Comparison of ENCODE assay signal across 12 cellular contexts in genomic region chr10:22911889-22912762, GRCh38. TPM values are rescaled to one million over a fixed set of nuclear protein-coding genes. Genes with fewer than 3 reads are reported as not detected.
DNase-seq lines count a peak whose midpoint lies in the region; ATAC-seq and TF ChIP-seq lines count a peak whose summit lies in the region.
"Had no signal": no experiment of that assay in that cellular context is flagged by ENCODE, and none has a peak within 500 bp of the region (broad histone marks: within the 10 kb centered on the region; RNA-seq: fewer than 3 reads in every experiment).

No MANE protein-coding gene starts in this region.

- no peaks in the 10 kb centered on the region for H3K36me3 ChIP-seq in body of pancreas (replicated peaks in 1 of 2; ENCODE audit: insufficient read depth in 1 of 2, low read depth in 2 of 2)
- no peaks in the 10 kb centered on the region for H3K36me3 ChIP-seq in GM23248 (ENCODE audit: low read depth)
- H3K36me3 ChIP-seq: upper lobe of left lung had no signal

- no peaks in the 10 kb centered on the region for H3K9me2 ChIP-seq in GM23248 (ENCODE audit: insufficient read depth)

- H3K4me1 ChIP-seq in body of pancreas (peaks cover 14% of the 10 kb centered on the region), GM23248 (ENCODE audit: insufficient read depth) (no peaks in the 10 kb centered on the region)

- intact Hi-C loops in body of pancreas (cut with DNase I) (no loop called here), cardiac septum (cut with DNase I) (no loop called here)

- no peak overlapping the region for H3K4me2 ChIP-seq in GM23248 (ENCODE audit: unreplicated experiment)

- H3K27me3 ChIP-seq in body of pancreas = no peaks in the 10 kb centered on the region
- H3K27me3 ChIP-seq in GM23248 (replicated peaks; ENCODE audit: insufficient read depth) = 0 out of 2 replicates have a peak, but pooled peaks cover 5% of the 10 kb centered on the region
- H3K27me3 ChIP-seq: upper lobe of left lung had no signal

- DNase-seq in NCI-H2227 treated with DMSO at 0.1 percent for 48 hours (lab: John Stamatoyannopoulos, UW) (peak; percentile 88), body of pancreas (peak; percentile 50 to 84 (median 73)), amniotic stem cell (lab: John Stamatoyannopoulos, UW) (no peak), GF-D8 (lab: John Stamatoyannopoulos, UW) (no peak), GM23248 (no peak), cardiac septum (ENCODE audit: low spot score) (no peak)
- DNase-seq: activated CD4-positive, alpha-beta T cell treated with anti-CD3 and anti-CD28 coated beads, Interleukin-2, amount 50 U/mL, for 4 hours; kidney; upper lobe of left lung had no signal

- no peak for TF ChIP-seq EP300 in Ishikawa (IDR thresholded peaks at IDR 0.05; ENCODE audit: borderline replicate concordance)

- TF ChIP-seq CTCF in body of pancreas (IDR thresholded peaks at IDR 0.05) = no peak
- TF ChIP-seq CTCF in nephron (IDR thresholded peaks at IDR 0.05; ENCODE audit: unreplicated experiment in 3 of 3) = no peak

- peaks cover 38% of the 10 kb centered on the region for H3K9me3 Mint-ChIP-seq in nephron

- H3K9me3 ChIP-seq in body of pancreas (peaks cover 0 to 7% (median 0%) of the 10 kb centered on the region in 3 donors), GM23248 (ENCODE audit: low read depth) (no peaks in the 10 kb centered on the region)

- H3K79me2 ChIP-seq in GM23248 (ENCODE audit: insufficient read depth) = no peaks in the 10 kb centered on the region

- peak overlapping the region; percentile 84 to 92 (median 86) for H3K27ac Mint-ChIP-seq in nephron

- H3K4me1 Mint-ChIP-seq in nephron = peaks cover 41% of the 10 kb centered on the region

- TF ChIP-seq POLR2A in body of pancreas (IDR thresholded peaks at IDR 0.05) = no peak

- no peak overlapping the region for H3K27ac ChIP-seq in body of pancreas
- no peak overlapping the region for H3K27ac ChIP-seq in GM23248
- H3K27ac ChIP-seq: upper lobe of left lung had no signal

- no peaks in the 10 kb centered on the region for H3F3A ChIP-seq in GM23248 (ENCODE audit: insufficient read depth)

- no peaks in the 10 kb centered on the region for H4K20me1 ChIP-seq in GM23248 (ENCODE audit: insufficient read depth)

- H3K4me3 Mint-ChIP-seq in nephron = peak overlapping the region in 2 of 3 experiments; percentile 24 to 29

- H3K9ac ChIP-seq in GM23248 = no peak overlapping the region

- peaks cover 11% of the 10 kb centered on the region for H3K36me3 Mint-ChIP-seq in nephron (ENCODE audit: low read depth)

- peak; percentile 17; the same call in 1 of the 2 replicates for TF ChIP-seq RAD21 in Ishikawa (IDR thresholded peaks at IDR 0.05; ENCODE audit: low read depth)

- peaks cover 4% of the 10 kb centered on the region for H3K27me3 Mint-ChIP-seq in nephron (ENCODE audit: low read depth)

- no peak overlapping the region for H3K4me3 ChIP-seq in body of pancreas
- H3K4me3 ChIP-seq in GM23248 = no peak overlapping the region
- H3K4me3 ChIP-seq: upper lobe of left lung had no signal

- in situ Hi-C loops in GM23248 (cut with MboI) = no loop called here

- ATAC-seq in body of pancreas = peak; percentile 63
- ATAC-seq: Panc1 had no signal

- no peak overlapping the region for H2AFZ ChIP-seq in GM23248

- WGBS in body of pancreas, 2 donors = 28 to 29% methylated on average over 10 of the region's 10 CpGs
- 29 to 31% methylated on average over 10 of the region's 10 CpGs for whole genome bisulfite sequencing in GM23248 (ENCODE audit: low coverage in 1 of 2, low lambda C conversion rate in 2 of 2, missing lambda C conversion rate in 2 of 2), 2 experiments

TF ChIP-seq in Ishikawa, 13 proteins besides CTCF, POLR2A, EP300 and RAD21:
- peak; percentile 63 for TF ChIP-seq NFIC (IDR thresholded peaks at IDR 0.05)
- TF ChIP-seq, protein P1, sequence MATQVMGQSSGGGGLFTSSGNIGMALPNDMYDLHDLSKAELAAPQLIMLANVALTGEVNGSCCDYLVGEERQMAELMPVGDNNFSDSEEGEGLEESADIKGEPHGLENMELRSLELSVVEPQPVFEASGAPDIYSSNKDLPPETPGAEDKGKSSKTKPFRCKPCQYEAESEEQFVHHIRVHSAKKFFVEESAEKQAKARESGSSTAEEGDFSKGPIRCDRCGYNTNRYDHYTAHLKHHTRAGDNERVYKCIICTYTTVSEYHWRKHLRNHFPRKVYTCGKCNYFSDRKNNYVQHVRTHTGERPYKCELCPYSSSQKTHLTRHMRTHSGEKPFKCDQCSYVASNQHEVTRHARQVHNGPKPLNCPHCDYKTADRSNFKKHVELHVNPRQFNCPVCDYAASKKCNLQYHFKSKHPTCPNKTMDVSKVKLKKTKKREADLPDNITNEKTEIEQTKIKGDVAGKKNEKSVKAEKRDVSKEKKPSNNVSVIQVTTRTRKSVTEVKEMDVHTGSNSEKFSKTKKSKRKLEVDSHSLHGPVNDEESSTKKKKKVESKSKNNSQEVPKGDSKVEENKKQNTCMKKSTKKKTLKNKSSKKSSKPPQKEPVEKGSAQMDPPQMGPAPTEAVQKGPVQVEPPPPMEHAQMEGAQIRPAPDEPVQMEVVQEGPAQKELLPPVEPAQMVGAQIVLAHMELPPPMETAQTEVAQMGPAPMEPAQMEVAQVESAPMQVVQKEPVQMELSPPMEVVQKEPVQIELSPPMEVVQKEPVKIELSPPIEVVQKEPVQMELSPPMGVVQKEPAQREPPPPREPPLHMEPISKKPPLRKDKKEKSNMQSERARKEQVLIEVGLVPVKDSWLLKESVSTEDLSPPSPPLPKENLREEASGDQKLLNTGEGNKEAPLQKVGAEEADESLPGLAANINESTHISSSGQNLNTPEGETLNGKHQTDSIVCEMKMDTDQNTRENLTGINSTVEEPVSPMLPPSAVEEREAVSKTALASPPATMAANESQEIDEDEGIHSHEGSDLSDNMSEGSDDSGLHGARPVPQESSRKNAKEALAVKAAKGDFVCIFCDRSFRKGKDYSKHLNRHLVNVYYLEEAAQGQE (IDR thresholded peaks at IDR 0.05; ENCODE audit: low read depth) = no peak
- 0 out of 2 replicates have a peak, but pooled peaks have one; percentile 13 for TF ChIP-seq FOXM1 (IDR thresholded peaks at IDR 0.05; ENCODE audit: borderline replicate concordance, low read depth)

RNA-seq across cellular contexts. Expression of gene ARMC3, which starts 15.7 kb away (rescaled TPM):
- under 1 TPM; 0.33 to 0.52 TPM for total RNA-seq in body of pancreas
- not detected in 2 replicates for total RNA-seq in GM23248 (2014; rRNA removed; shearing (Covaris generic))
- polyA plus RNA-seq in GM23248 (2016; fragmentation: Nextera tagmentation; extraction: Ambion mirVana) = not detected in 2 replicates
- total RNA-seq in cardiac septum = 0.38 TPM

Comparison
In these comparisons a context has a peak if more than half of its experiments do, and no peak if none do; other contexts are left out.
1. DNase-seq: peak in NCI-H2227 treated with DMSO at 0.1 percent for 48 hours (single experiment) and body of pancreas (4 of 4); none in amniotic stem cell (single experiment), GF-D8 (single experiment), GM23248 (single experiment) and cardiac septum (single experiment).